ENCODE assay signal across 15 cellular contexts in genomic region chr3:39811561-39811960, GRCh38. TPM values are rescaled to one million over a fixed set of nuclear protein-coding genes. Genes with fewer than 3 reads are reported as not detected.
DNase-seq lines count a peak whose midpoint lies in the region; ATAC-seq and TF ChIP-seq lines count a peak whose summit lies in the region.
"Had no signal": no experiment of that assay in that cellular context is flagged by ENCODE, and none has a peak within 500 bp of the region (broad histone marks: within the 10 kb centered on the region; RNA-seq: fewer than 3 reads in every experiment).

No MANE protein-coding gene starts in this region.

- TF ChIP-seq CTCF in BE2C (IDR thresholded peaks at IDR 0.05; ENCODE audit: low read depth, low read length) (no peak), glutamatergic neuron (IDR thresholded peaks at IDR 0.05; ENCODE audit: partially characterized antibody, unreplicated experiment) (no peak)

- no peaks in the 10 kb centered on the region for H3K36me3 Mint-ChIP-seq in glutamatergic neuron (ENCODE audit: unreplicated experiment)

- peaks cover 65% of the 10 kb centered on the region for H3K79me2 ChIP-seq in Karpas-422 (ENCODE audit: low read length)

- H3K27me3 Mint-ChIP-seq in glutamatergic neuron (ENCODE audit: unreplicated experiment): peaks cover 16% of the 10 kb centered on the region

- H3K4me1 ChIP-seq in BE2C (no peaks in the 10 kb centered on the region), Karpas-422 (ENCODE audit: low read length) (peaks cover 63% of the 10 kb centered on the region)

- DNase-seq in BE2C (no peak), Karpas-422 (no peak), cerebellum (ENCODE audit: low spot score) (peak; percentile 17), glutamatergic neuron (no peak), NCI-H2171 treated with DMSO at 0.1 percent for 48 hours (lab: John Stamatoyannopoulos, UW) (no peak), cardiac septum (ENCODE audit: low spot score) (no peak)
- DNase-seq: 8988T; CD4-positive, alpha-beta T cell; DMS79 treated with DMSO at 0.1 percent for 48 hours; EL; GDM1; HCEC 1CT had no signal

- H3K27me3 ChIP-seq in BE2C: no peaks in the 10 kb centered on the region
- H3K27me3 ChIP-seq in Karpas-422 (ENCODE audit: low read length): no peaks in the 10 kb centered on the region

- intact Hi-C loops in cardiac septum (cut with DNase I): no loop called here

- no peak overlapping the region for H2AFZ ChIP-seq in Karpas-422 (ENCODE audit: low read length)

- no peaks in the 10 kb centered on the region for H3K9me2 ChIP-seq in Karpas-422 (replicated peaks; ENCODE audit: insufficient read depth, low read length)

- peaks cover 8% of the 10 kb centered on the region; the same call in 1 of the 2 replicates for H4K20me1 ChIP-seq in Karpas-422 (ENCODE audit: insufficient read depth, low read depth, low read length)

- peak overlapping the region; percentile 93; the same call in 1 of the 2 replicates for H3K9ac ChIP-seq in Karpas-422 (ENCODE audit: low read length)

- peak overlapping the region; percentile 81 for H3K27ac ChIP-seq in Karpas-422 (ENCODE audit: low read length)

- H3K4me3 ChIP-seq in BE2C (ENCODE audit: low read depth, low read length): peak overlapping the region; percentile 71; the same call in 1 of the 2 replicates
- H3K4me3 ChIP-seq in Karpas-422 (ENCODE audit: low read length): peak overlapping the region; percentile 72

- H3K9me3 ChIP-seq in BE2C: no peaks in the 10 kb centered on the region
- no peaks in the 10 kb centered on the region for H3K9me3 ChIP-seq in Karpas-422 (ENCODE audit: low read length)

- H3K36me3 ChIP-seq in BE2C (no peaks in the 10 kb centered on the region), Karpas-422 (ENCODE audit: insufficient read depth, low read length) (peaks cover 18% of the 10 kb centered on the region)

- ATAC-seq in GM21390 (IDR thresholded peaks at IDR 0.05; ENCODE audit: unreplicated experiment) (no peak), HG03095 (IDR thresholded peaks at IDR 0.05; ENCODE audit: unreplicated experiment) (no peak)

- peak overlapping the region; percentile 99 for H3K4me2 ChIP-seq in Karpas-422 (ENCODE audit: low read depth, low read length, poor library complexity, severe bottlenecking)

- no peak overlapping the region for H3K27ac Mint-ChIP-seq in glutamatergic neuron (ENCODE audit: unreplicated experiment)
- H3K27ac Mint-ChIP-seq: CD4-positive, alpha-beta T cell had no signal

- H3K4me1 Mint-ChIP-seq in glutamatergic neuron (ENCODE audit: low read depth, unreplicated experiment): peaks cover 17% of the 10 kb centered on the region

- peaks cover 7% of the 10 kb centered on the region for H3K9me3 Mint-ChIP-seq in glutamatergic neuron (ENCODE audit: unreplicated experiment)
- H3K9me3 Mint-ChIP-seq: CD4-positive, alpha-beta T cell had no signal

- peak overlapping the region; percentile 20 for H3K4me3 Mint-ChIP-seq in glutamatergic neuron (ENCODE audit: unreplicated experiment)
- H3K4me3 Mint-ChIP-seq: CD4-positive, alpha-beta T cell had no signal

RNA-seq across cellular contexts. Expression of gene MYRIP, which starts 2.2 kb away (rescaled TPM):
- 5.6 TPM for polyA plus RNA-seq in BE2C (2012; ENCODE audit: insufficient read depth, insufficient read length, low read depth)
- 19.0 and 36.1 TPM in 2 replicates for total RNA-seq in Karpas-422 (2014; rRNA removed; shearing (Covaris generic); ENCODE audit: low replicate concordance)
- total RNA-seq in cerebellum (13.5 TPM), glutamatergic neuron (ENCODE audit: unreplicated experiment) (1.8 TPM), cardiac septum (0.70 TPM)
- total RNA-seq: CD4-positive, alpha-beta T cell; H4 had no signal
